ENCODE assay signal across 8 cellular contexts in the genomic region with DNA sequence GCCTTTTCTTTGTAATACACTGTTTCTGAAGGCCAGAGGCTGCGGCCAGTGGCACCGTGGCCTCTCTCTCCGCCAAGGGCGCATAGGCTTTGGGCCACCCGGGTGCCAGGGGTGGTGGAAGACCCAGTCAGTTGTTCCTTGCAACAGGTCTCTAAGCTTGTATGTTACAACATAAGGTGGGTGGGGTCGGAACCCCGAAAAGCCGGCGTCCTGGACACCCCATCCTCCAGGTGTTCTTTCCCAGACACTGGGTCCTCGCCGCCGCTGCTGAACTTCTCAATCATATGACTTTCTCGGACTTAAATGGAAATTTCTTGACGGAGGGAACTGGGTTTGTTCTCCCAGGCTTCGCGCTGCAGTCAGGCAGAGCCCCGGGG. TPM values are rescaled to one million over a fixed set of nuclear protein-coding genes. Genes with fewer than 3 reads are reported as not detected.
DNase-seq lines count a peak whose midpoint lies in the region; ATAC-seq and TF ChIP-seq lines count a peak whose summit lies in the region.

No MANE protein-coding gene starts in this region.

- H3K4me3 Mint-ChIP-seq in activated CD4-positive, alpha-beta T cell treated with anti-CD3 and anti-CD28 coated beads, Interleukin-2, amount 10 ng/mL, durations not matched to agents 7 days and 5 days = peak overlapping the region; percentile 73

- no peak for TF ChIP-seq CTCF in DND-41 (IDR thresholded peaks at IDR 0.05; ENCODE audit: borderline replicate concordance, extremely low read depth, low read length, poor library complexity, severe bottlenecking)
- TF ChIP-seq CTCF in fibroblast of the aortic adventitia (IDR thresholded peaks at IDR 0.05; ENCODE audit: insufficient read depth, low read length) = no peak

- H3K36me3 Mint-ChIP-seq in activated CD4-positive, alpha-beta T cell treated with anti-CD3 and anti-CD28 coated beads, Interleukin-2, amount 10 ng/mL, durations not matched to agents 7 days and 5 days (ENCODE audit: low read depth) = no peaks in the 10 kb centered on the region

- H3K36me3 ChIP-seq in DND-41 (ENCODE audit: insufficient read depth, low read length) = no peaks in the 10 kb centered on the region

- peak overlapping the region; percentile 67 for H3K4me2 ChIP-seq in DND-41 (ENCODE audit: insufficient read depth, low read length)

- H3K9me3 ChIP-seq in DND-41 (ENCODE audit: insufficient read depth, low read length, severe bottlenecking) = no peaks in the 10 kb centered on the region

- CTCF ChIA-PET in activated CD4-positive, alpha-beta T cell treated with anti-CD3 and anti-CD28 coated beads, Interleukin-2, amount 10 ng/mL, durations not matched to agents 7 days and 5 days (lab: Charles Lee) = interaction anchor here (1.4 to 3.4 kb wide), 4 partner anchors 9 to 509 kb away, joined by 3 to 10 read pairs (median 6); no protein-coding TSS in a partner anchor

- DNase-seq in DND-41 = no peak
- DNase-seq in activated CD4-positive, alpha-beta T cell treated with anti-CD3 and anti-CD28 coated beads, Interleukin-2, amount 10 ng/mL, durations not matched to agents 7 days and 5 days = no peak
- DNase-seq in fibroblast of the aortic adventitia (ENCODE audit: low read depth) = no peak
- DNase-seq in skeletal muscle cell (ENCODE audit: low read depth) = no peak
- no peak for DNase-seq in 8988T
- no peak for DNase-seq in NCI-H774 (lab: John Stamatoyannopoulos, UW)

- H3K4me3 ChIP-seq in DND-41 (ENCODE audit: low read depth in 1 of 2, low read length in 2 of 2) (peak overlapping the region in 1 of 2 experiments; percentile 48; a peak in 2 of 4 replicates), fibroblast of the aortic adventitia (ENCODE audit: low read depth, low read length) (peak overlapping the region; percentile 77), skeletal muscle cell (ENCODE audit: low read depth, low read length) (peak overlapping the region; percentile 65)

- H4K20me1 ChIP-seq in DND-41 (ENCODE audit: insufficient read depth, low read length) = no peaks in the 10 kb centered on the region

- H3K27me3 ChIP-seq in DND-41 (ENCODE audit: insufficient read depth, low read length, poor library complexity) = no peaks in the 10 kb centered on the region

- 0 out of 2 replicates have a peak overlapping the region, but pooled peaks have one; percentile 9 for H2AFZ ChIP-seq in DND-41 (ENCODE audit: low read depth, low read length)

- ATAC-seq in DND-41 (ENCODE audit: insufficient read depth, low read depth) (no peak), GM21528 (IDR thresholded peaks at IDR 0.05; ENCODE audit: low FRiP score, unreplicated experiment) (no peak), GM18868 (IDR thresholded peaks at IDR 0.05; ENCODE audit: unreplicated experiment) (no peak)

- H3K4me1 Mint-ChIP-seq in activated CD4-positive, alpha-beta T cell treated with anti-CD3 and anti-CD28 coated beads, Interleukin-2, amount 10 ng/mL, durations not matched to agents 7 days and 5 days = peaks cover 47% of the 10 kb centered on the region

- H3K4me1 ChIP-seq in DND-41 (ENCODE audit: insufficient read depth, low read length) = peaks cover 51% of the 10 kb centered on the region

- POLR2A ChIA-PET in activated CD4-positive, alpha-beta T cell treated with anti-CD3 and anti-CD28 coated beads, Interleukin-2, amount 10 ng/mL, durations not matched to agents 7 days and 5 days (lab: Charles Lee) = no interaction called here

- peaks cover 31% of the 10 kb centered on the region for H3K79me2 ChIP-seq in DND-41 (ENCODE audit: insufficient read depth, low read length)

- 0 out of 2 replicates have a peak overlapping the region, but pooled peaks have one; percentile 21 for H3K27ac ChIP-seq in DND-41 (ENCODE audit: low read length)

- H3K9me3 Mint-ChIP-seq in activated CD4-positive, alpha-beta T cell treated with anti-CD3 and anti-CD28 coated beads, Interleukin-2, amount 10 ng/mL, durations not matched to agents 7 days and 5 days = no peaks in the 10 kb centered on the region

- peaks cover 31% of the 10 kb centered on the region for H3K27me3 Mint-ChIP-seq in activated CD4-positive, alpha-beta T cell treated with anti-CD3 and anti-CD28 coated beads, Interleukin-2, amount 10 ng/mL, durations not matched to agents 7 days and 5 days

- H3K27ac Mint-ChIP-seq in activated CD4-positive, alpha-beta T cell treated with anti-CD3 and anti-CD28 coated beads, Interleukin-2, amount 10 ng/mL, durations not matched to agents 7 days and 5 days = peak overlapping the region; percentile 39

- H3K9ac ChIP-seq in DND-41 (ENCODE audit: low read depth, low read length) = peak overlapping the region; percentile 70; the same call in 1 of the 2 replicates

RNA-seq across cellular contexts. Expression of a gene that starts 1.0 kb away (rescaled TPM):
- total RNA-seq in activated CD4-positive, alpha-beta T cell treated with anti-CD3 and anti-CD28 coated beads, Interleukin-2, amount 10 ng/mL, durations not matched to agents 7 days and 5 days = 1 to 10 TPM; 2.6 to 3.9 TPM
- 2.6 and 9.4 TPM in 2 replicates for total RNA-seq in fibroblast of the aortic adventitia (ENCODE audit: low replicate concordance)
